In genomic region chr11:128422576-128423370, GRCh38 we compare ENCODE assay signal across 8 cellular contexts.
DNase-seq lines count a peak whose midpoint lies in the region; ATAC-seq, FAIRE-seq and TF ChIP-seq lines count a peak whose summit lies in the region.

No MANE protein-coding gene starts in this region.

- POLR2A ChIA-PET in MCF 10A (lab: Yijun Ruan, JAX), result interaction anchor here (0.7 kb wide), 1 partner anchor 27 kb away, joined by 5 read pairs; no protein-coding TSS in a partner anchor

- H3K4me1 Mint-ChIP-seq in MCF 10A (ENCODE audit: insufficient read depth, unreplicated experiment), result peaks cover under 1% of the 10 kb centered on the region

- peak; percentile 37 for DNase-seq in CD1c-positive myeloid dendritic cell (ENCODE audit: extremely low spot score)
- DNase-seq in NCI-H1417 (lab: John Stamatoyannopoulos, UW), result peak in 2 of 3 experiments; percentile 89 to 96
- peak; percentile 94 for DNase-seq in activated CD8-positive, alpha-beta memory T cell treated with anti-CD3 and anti-CD28 coated beads for 24 hours
- DNase-seq in islet precursor cell, result peak; percentile 58
- DNase-seq in stimulated activated CD8-positive, alpha-beta memory T cell treated with anti-CD3 and anti-CD28 coated beads, Interleukin-7, amount 100 ng/mL, for 1 hour (ENCODE audit: low read depth in 2 of 2), result peak; percentile 75 to 76
- no peak for DNase-seq in frontal cortex (ENCODE audit: low spot score in 2 of 2)
- no peak for DNase-seq in MCF 10A (ENCODE audit: unreplicated experiment)

- BruUV-seq in MCF 10A (replicated peaks; lab: Mats Ljungman, UMichigan), result no TSS peak

- ATAC-seq in HG03378 (IDR thresholded peaks at IDR 0.05; ENCODE audit: unreplicated experiment), result no peak

- FAIRE-seq in frontal cortex (lab: Jason Lieb, UNC), result no peak

- no peaks in the 10 kb centered on the region for H3K9me3 Mint-ChIP-seq in MCF 10A (ENCODE audit: unreplicated experiment)

- intact Hi-C loops in MCF 10A (cut with micrococcal nuclease), result no loop called here

- H3K4me3 Mint-ChIP-seq in MCF 10A (ENCODE audit: unreplicated experiment), result no peak overlapping the region

- CTCF ChIA-PET in MCF 10A (lab: Yijun Ruan, JAX), result interaction anchor here (0.6 to 1.6 kb wide), 3 partner anchors 9 to 208 kb away, joined by 3 to 6 read pairs (median 3); no protein-coding TSS in a partner anchor

- no peaks in the 10 kb centered on the region for H3K27me3 Mint-ChIP-seq in MCF 10A (ENCODE audit: insufficient read depth, unreplicated experiment)

- H3K36me3 Mint-ChIP-seq in MCF 10A (ENCODE audit: insufficient read depth, unreplicated experiment), result no peaks in the 10 kb centered on the region

- no peak for TF ChIP-seq CTCF in MCF 10A (IDR thresholded peaks at IDR 0.05; ENCODE audit: unreplicated experiment)

- H3K27ac Mint-ChIP-seq in MCF 10A (ENCODE audit: low read depth, unreplicated experiment), result no peak overlapping the region

Comparison
In these comparisons a context has a peak if more than half of its experiments do, and no peak if none do; other contexts are left out.
1. DNase-seq: peak in CD1c-positive myeloid dendritic cell (single experiment), NCI-H1417 (2 of 3), activated CD8-positive, alpha-beta memory T cell treated with anti-CD3 and anti-CD28 coated beads for 24 hours (single experiment), islet precursor cell (single experiment) and stimulated activated CD8-positive, alpha-beta memory T cell treated with anti-CD3 and anti-CD28 coated beads, Interleukin-7, amount 100 ng/mL, for 1 hour (2 of 2); none in frontal cortex (0 of 2) and MCF 10A (single experiment).